In the genomic region with DNA sequence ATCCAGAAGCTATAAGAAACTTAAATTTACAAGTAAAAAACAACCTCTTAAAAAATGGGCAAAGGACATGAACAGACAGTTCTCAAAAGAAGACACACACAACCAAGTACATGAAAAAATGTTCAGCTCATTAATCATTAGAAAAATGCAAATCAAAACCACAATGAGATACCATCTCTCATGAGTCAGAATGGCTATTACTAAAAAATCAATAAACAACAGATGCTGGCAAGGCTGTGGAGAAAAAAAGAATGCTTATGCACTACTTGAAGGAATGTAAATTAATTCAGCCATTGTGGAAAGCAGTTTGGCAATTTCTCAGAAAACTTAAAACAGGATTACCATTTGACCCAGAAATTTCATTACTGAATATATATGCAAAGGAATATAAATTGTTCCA, we compare ENCODE assay signal across 13 cellular contexts.
"Had no signal": no experiment of that assay in that cellular context is flagged by ENCODE, and none has a peak within 500 bp of the region (broad histone marks: within the 10 kb centered on the region; RNA-seq: fewer than 3 reads in every experiment).

No MANE protein-coding gene starts in this region.

- H3K4me1 ChIP-seq: breast epithelium, esophagus muscularis mucosa, suprapubic skin, upper lobe of left lung had no signal

- DNase-seq: activated CD4-positive, alpha-beta T cell treated with anti-CD3 and anti-CD28 coated beads, Interleukin-2, amount 50 U/mL, for 1 hour; glutamatergic neuron; left colon; nucleus accumbens; stimulated activated CD4-positive, alpha-beta T cell treated with anti-CD3 and anti-CD28 coated beads, Interleukin-2, amount 100 ng/mL, for 48 hours; stimulated activated naive CD8-positive, alpha-beta T cell treated with anti-CD3 and anti-CD28 coated beads, Interleukin-15, Interleukin-2, amounts not matched to agents 100 U/mL and 50 U/mL, for 24 hours; upper lobe of left lung had no signal

- ATAC-seq: left colon; natural killer cell treated with Interleukin-12 subunit alpha and Interleukin-12 subunit beta and Interleukin-15 and Interleukin-18, amount 100 ng/mL, for 72 hours; stimulated activated naive CD8-positive, alpha-beta T cell treated with anti-CD3 and anti-CD28 coated beads, Interleukin-15, Interleukin-2, amounts not matched to agents 100 U/mL and 50 U/mL, for 24 hours had no signal

- H3K4me3 ChIP-seq: breast epithelium, esophagus muscularis mucosa, lung, suprapubic skin, upper lobe of left lung had no signal

- H3K36me3 ChIP-seq: breast epithelium, esophagus muscularis mucosa, suprapubic skin, upper lobe of left lung had no signal

- H3K27me3 ChIP-seq: breast epithelium, esophagus muscularis mucosa, suprapubic skin, upper lobe of left lung had no signal

- H3K27ac ChIP-seq: breast epithelium, esophagus muscularis mucosa, suprapubic skin, upper lobe of left lung had no signal

- H3K9me3 ChIP-seq: breast epithelium, esophagus muscularis mucosa, suprapubic skin, upper lobe of left lung had no signal

- FAIRE-seq: endometrium had no signal
